7 cellular contexts compared by ENCODE assay signal in genomic region chr14:23352506-23353432, GRCh38. TPM values are rescaled to one million over a fixed set of nuclear protein-coding genes. Genes with fewer than 3 reads are reported as not detected.
A peak's percentile ranks its signal among the peaks of the same experiment; 100 is the strongest.
DNase-seq lines count a peak whose midpoint lies in the region; ATAC-seq and TF ChIP-seq lines count a peak whose summit lies in the region.

Gene SLC22A17, minus strand, starts transcription at chr14:23352887.

- ATAC-seq in Panc1 = peak; percentile 89
- ATAC-seq in natural killer cell = peak; percentile 57 to 87 (median 68)
- no peak for ATAC-seq in HG03097 (IDR thresholded peaks at IDR 0.05; ENCODE audit: low FRiP score, unreplicated experiment)

- CTCF ChIA-PET in HEK293 (lab: Yijun Ruan, JAX) = interaction anchor here (0.5 to 2.0 kb wide), 6 partner anchors 8 to 30 kb away, joined by 3 to 8 read pairs (median 4); no protein-coding TSS in a partner anchor
- CTCF ChIA-PET in Panc1 (lab: Charles Lee) = interaction anchor here (0.7 kb wide), 1 partner anchor 11 kb away, joined by 14 read pairs; no protein-coding TSS in a partner anchor

- BruUV-seq in Panc1 (replicated peaks; lab: Mats Ljungman, UMichigan) = no TSS peak

- in situ Hi-C loops in Panc1 (cut with HindIII; ENCODE audit: low pct_unique_long_range_greater_than_20kb, low sequenced_read_pairs) = no loop called here

- H3K36me3 ChIP-seq in HEK293 (ENCODE audit: control insufficient read depth in 2 of 2, insufficient read depth in 1 of 2, low read length in 2 of 2) (no peaks in the 10 kb centered on the region), Panc1 (ENCODE audit: control insufficient read depth, insufficient read depth, low read length) (no peaks in the 10 kb centered on the region)

- no peak within 1 kb of the TSS for H3K27ac ChIP-seq in HEK293 (ENCODE audit: extremely low read depth, low read depth, low read length)
- H3K27ac ChIP-seq in Panc1 (ENCODE audit: low read length) = no peak within 1 kb of the TSS

- H3K36me3 Mint-ChIP-seq in natural killer cell = no peaks in the 10 kb centered on the region

- no peaks in the 10 kb centered on the region for H3K9me3 Mint-ChIP-seq in natural killer cell

- TF ChIP-seq CTCF in HEK293 (tag by site-specific recombination; IDR thresholded peaks at IDR 0.05) (peak; percentile 57; the same call in 1 of the 2 replicates), Panc1 (IDR thresholded peaks at IDR 0.05) (0 out of 2 replicates have a peak, but pooled peaks have one; percentile 7), natural killer cell (IDR thresholded peaks at IDR 0.05) (no peak)

- H3K4me3 Mint-ChIP-seq in natural killer cell = peak within 1 kb of the TSS; percentile 69

- DNase-seq in Panc1 (ENCODE audit: low read depth, low spot score) (no peak), foreskin melanocyte (peak; percentile 66), natural killer cell (no peak)
- DNase-seq in activated gamma-delta T cell treated with anti-CD3 and anti-CD28 coated beads, Interleukin-2, amount 50 U/mL, for 16 hours (ENCODE audit: low read depth) = peak; percentile 14
- DNase-seq in stimulated activated naive CD4-positive, alpha-beta T cell treated with Interleukin-2 at 50 U/mL for 16 hours (lab: John Stamatoyannopoulos, UW) = peak; percentile 36

- POLR2A ChIA-PET in HEK293 (lab: Yijun Ruan, JAX) (interaction anchor here (0.7 to 1.9 kb wide), 2 partner anchors 32 to 66 kb away, joined by 4 to 7 read pairs; partner anchors contain the start of gene PABPN1), Panc1 (lab: Charles Lee) (no interaction called here)

- H3K4me1 ChIP-seq in HEK293 (ENCODE audit: control insufficient read depth, insufficient read depth, low read length) (no peaks in the 10 kb centered on the region), Panc1 (ENCODE audit: control insufficient read depth, insufficient read depth, low read length) (no peaks in the 10 kb centered on the region)

- H3K9me3 ChIP-seq in HEK293 (ENCODE audit: control insufficient read depth, insufficient read depth, low read depth, low read length) (no peaks in the 10 kb centered on the region), Panc1 (ENCODE audit: control insufficient read depth, insufficient read depth, low read depth, low read length) (no peaks in the 10 kb centered on the region)

- H3K27ac Mint-ChIP-seq in natural killer cell = no peak within 1 kb of the TSS

- H3K4me1 Mint-ChIP-seq in natural killer cell = peaks cover 7 to 14% of the 10 kb centered on the region in 2 donors

- peak within 1 kb of the TSS; percentile 56 for H3K4me3 ChIP-seq in HEK293 (ENCODE audit: low read depth, low read length)
- H3K4me3 ChIP-seq in Panc1 (ENCODE audit: low read depth in 2 of 2, low read length in 2 of 2) = peak within 1 kb of the TSS; percentile 37 to 47

- intact Hi-C loops in Panc1 (cut with micrococcal nuclease; ENCODE audit: unreplicated experiment) = no loop called here
- intact Hi-C loops in natural killer cell (cut with micrococcal nuclease) = no loop called here

- peaks cover 11% of the 10 kb centered on the region for H3K27me3 ChIP-seq in Panc1 (ENCODE audit: control insufficient read depth, insufficient read depth, low read length)

- H3K27me3 Mint-ChIP-seq in natural killer cell (ENCODE audit: low read depth in 2 of 2) = peaks cover 47 to 57% of the 10 kb centered on the region in 2 donors

TF ChIP-seq in HEK293, 187 proteins besides CTCF, POLR2A, EP300 and RAD21 (continues in another document):
- TF ChIP-seq ZBTB48 (tag by site-specific recombination; IDR thresholded peaks at IDR 0.05) (peak; percentile 28; the same call in 1 of the 2 replicates), INSM2 (tag by site-specific recombination; IDR thresholded peaks at IDR 0.05) (peak; percentile 20; the same call in 1 of the 2 replicates), ZNF362 (tag by site-specific recombination; IDR thresholded peaks at IDR 0.05) (no peak), GLIS1 (tag by site-specific recombination; IDR thresholded peaks at IDR 0.05) (peak; percentile 76), AEBP2 (tag by site-specific recombination; IDR thresholded peaks at IDR 0.05; ENCODE audit: borderline replicate concordance) (no peak), ZNF16 (tag by site-specific recombination; IDR thresholded peaks at IDR 0.05; ENCODE audit: low read depth) (no peak), PBX3 (CRISPR knock-in tag; IDR thresholded peaks at IDR 0.05) (peak; percentile 71; the same call in 1 of the 2 replicates), BCL6B (tag by site-specific recombination; IDR thresholded peaks at IDR 0.05) (no peak), ZNF221 (tag by site-specific recombination; IDR thresholded peaks at IDR 0.05; ENCODE audit: borderline replicate concordance) (no peak), ZNF571 (tag by site-specific recombination; IDR thresholded peaks at IDR 0.05) (no peak), ZNF596 (tag by site-specific recombination; IDR thresholded peaks at IDR 0.05) (no peak), ZBTB26 (tag by site-specific recombination; optimal IDR thresholded peaks at IDR 0.05) (peak; percentile 75), MYNN (tag by site-specific recombination; IDR thresholded peaks at IDR 0.05; ENCODE audit: borderline replicate concordance) (no peak), KLF16 (tag by site-specific recombination; IDR thresholded peaks at IDR 0.05) (peak; percentile 47; the same call in 1 of the 2 replicates), ZBTB21 (tag by site-specific recombination; IDR thresholded peaks at IDR 0.05) (peak; percentile 67; the same call in 1 of the 2 replicates), ZNF48 (tag by site-specific recombination; IDR thresholded peaks at IDR 0.05) (no peak), ZNF623 (tag by site-specific recombination; IDR thresholded peaks at IDR 0.05) (no peak)

RNA-seq across cellular contexts. Expression of gene SLC22A17, which starts in this region (rescaled TPM):
- total RNA-seq in Panc1 (2021; ENCODE audit: unreplicated experiment) = 3.2 TPM
- 3.3 TPM for polyA plus RNA-seq in Panc1 (2012; ENCODE audit: insufficient read length)
- under 1 TPM in 2 of 3 donors, not detected in 1; 0.28 to 1.00 TPM for total RNA-seq in natural killer cell

Comparison
In these comparisons a context has a peak if more than half of its experiments do, and no peak if none do; other contexts are left out.
1. Peak in ATAC-seq in natural killer cell; RNA of the gene not detected or under 1 TPM.
2. DNase-seq: peak in activated gamma-delta T cell treated with anti-CD3 and anti-CD28 coated beads, Interleukin-2, amount 50 U/mL, for 16 hours (single experiment), foreskin melanocyte (single experiment) and stimulated activated naive CD4-positive, alpha-beta T cell treated with Interleukin-2 at 50 U/mL for 16 hours (single experiment); none in Panc1 (single experiment) and natural killer cell (single experiment).